ENCODE assay signal across 1 cellular context in genomic region chr1:232457607-232458006, GRCh38.
TF ChIP-seq lines count a peak whose summit lies in the region.

No MANE protein-coding gene starts in this region.

TF ChIP-seq in HepG2, 621 proteins besides CTCF, POLR2A, EP300 and RAD21 (continued from another document):
- TF ChIP-seq ZNF275 (CRISPR knock-in tag; IDR thresholded peaks at IDR 0.05; ENCODE audit: borderline replicate concordance) (no peak), ZNF746 (CRISPR knock-in tag; IDR thresholded peaks at IDR 0.05) (no peak), XRCC5 (optimal IDR thresholded peaks at IDR 0.05; ENCODE audit: low read length) (no peak), ATM (IDR thresholded peaks at IDR 0.05; ENCODE audit: borderline replicate concordance) (no peak), ZNF598 (CRISPR knock-in tag; IDR thresholded peaks at IDR 0.05; ENCODE audit: borderline replicate concordance) (no peak), BRF2 (CRISPR knock-in tag; IDR thresholded peaks at IDR 0.05) (no peak), ZNF333 (CRISPR knock-in tag; IDR thresholded peaks at IDR 0.05; ENCODE audit: borderline replicate concordance) (no peak), ZBTB34 (CRISPR knock-in tag; IDR thresholded peaks at IDR 0.05) (no peak), FOXO4 (CRISPR knock-in tag; conservative IDR thresholded peaks at IDR 0.05) (no peak)
